Comparison of ENCODE assay signal across 8 cellular contexts in genomic region chr6:113858067-113858604, GRCh38. TPM values are rescaled to one million over a fixed set of nuclear protein-coding genes. Genes with fewer than 3 reads are reported as not detected.
A peak's percentile ranks its signal among the peaks of the same experiment; 100 is the strongest.
DNase-seq lines count a peak whose midpoint lies in the region; ATAC-seq, FAIRE-seq and TF ChIP-seq lines count a peak whose summit lies in the region.

No MANE protein-coding gene starts in this region.

- TF ChIP-seq POLR2A in H1 (IDR thresholded peaks at IDR 0.05; ENCODE audit: control extremely low read depth in 1 of 2, low read depth in 2 of 2, low read length in 2 of 2): no peak; a peak in 1 of 3 replicates

- peaks cover 3 to 5% of the 10 kb centered on the region in 2 experiments for H4K20me1 ChIP-seq in H1 (replicated peaks in 1 of 2; ENCODE audit: control insufficient read depth in 1 of 2, insufficient read depth in 2 of 2, low read length in 2 of 2)

- H3K9me3 ChIP-seq in Caco-2 (no peaks in the 10 kb centered on the region), H1 (ENCODE audit: insufficient read depth in 2 of 2, low read depth in 1 of 2, low read length in 1 of 2) (no peaks in the 10 kb centered on the region)

- peaks cover 22% of the 10 kb centered on the region for H3K23me2 ChIP-seq in H1 (ENCODE audit: low read depth, low read length)

- peak overlapping the region; percentile 22 for H3K4ac ChIP-seq in H1 (replicated peaks; ENCODE audit: insufficient read length, low read depth, low read length)

- CTCF ChIA-PET in Caco-2 (lab: Charles Lee): interaction anchor here (0.6 to 2.1 kb wide), 22 partner anchors 17 to 978 kb away, joined by 3 to 32 read pairs (median 4); no protein-coding TSS in a partner anchor
- CTCF ChIA-PET in H1 (lab: Charles Lee; ENCODE audit: partially characterized antibody): interaction anchor here (0.7 to 2.6 kb wide), 18 partner anchors 11 to 812 kb away, joined by 3 to 13 read pairs (median 4); no protein-coding TSS in a partner anchor

- TF ChIP-seq EP300 in H1 (IDR thresholded peaks at IDR 0.05; ENCODE audit: borderline replicate concordance in 1 of 2, low read depth in 2 of 2, low read length in 2 of 2): no peak

- H3K4me1 Mint-ChIP-seq in Caco-2 (ENCODE audit: low read depth, unreplicated experiment): peaks cover 4% of the 10 kb centered on the region
- H3K4me1 Mint-ChIP-seq in memory B cell: peaks cover 9% of the 10 kb centered on the region
- peaks cover 34% of the 10 kb centered on the region for H3K4me1 Mint-ChIP-seq in osteocyte (ENCODE audit: unreplicated experiment)

- no peaks in the 10 kb centered on the region for H3K79me1 ChIP-seq in H1 (ENCODE audit: low read depth, low read length)

- H3K27me3 ChIP-seq in Caco-2 (replicated peaks; ENCODE audit: control insufficient read depth, insufficient read depth, low read length) (no peaks in the 10 kb centered on the region), H1 (replicated peaks in 1 of 4; ENCODE audit: control insufficient read depth in 3 of 4, extremely low read depth in 1 of 4, insufficient read depth in 3 of 4, low read length in 3 of 4) (peaks cover 6 to 26% (median 15%) of the 10 kb centered on the region in 4 experiments; a peak in 6 of 7 replicates)

- no peak for TF ChIP-seq RAD21 in H1 (IDR thresholded peaks at IDR 0.05 in 1 of 2, conservative IDR thresholded peaks at IDR 0.05 in 1 of 2; ENCODE audit: low read depth in 2 of 2, low read length in 2 of 2)

- POLR2A ChIA-PET in Caco-2 (lab: Charles Lee) (interaction anchor here (0.5 to 1.8 kb wide), 8 partner anchors 12 to 506 kb away, joined by 3 to 14 read pairs (median 4); no protein-coding TSS in a partner anchor), H1 (lab: Charles Lee; ENCODE audit: partially characterized antibody) (interaction anchor here (0.6 to 2.7 kb wide), 17 partner anchors 11 to 723 kb away, joined by 3 to 21 read pairs (median 3); no protein-coding TSS in a partner anchor)

- TSS peak; percentile 95 for BruUV-seq in Caco-2 (replicated peaks; lab: Mats Ljungman, UMichigan)

- H3K4me3 Mint-ChIP-seq in Caco-2 (ENCODE audit: unreplicated experiment) (no peak overlapping the region), memory B cell (no peak overlapping the region), osteocyte (ENCODE audit: unreplicated experiment) (no peak overlapping the region)

- H3K4me3 ChIP-seq in Caco-2 (ENCODE audit: low read depth, low read length) (peak overlapping the region; percentile 59), H1 (ENCODE audit: extremely low read depth in 1 of 4, insufficient read depth in 2 of 4, low read depth in 3 of 4, low read length in 4 of 4) (peak overlapping the region; percentile 95 to 99 (median 98))

- peak overlapping the region; percentile 77; the same call in 1 of the 2 replicates for H4K8ac ChIP-seq in H1 (ENCODE audit: extremely low read depth, insufficient read depth, low read length)

- peaks cover 7% of the 10 kb centered on the region for H3K4me1 ChIP-seq in Caco-2
- H3K4me1 ChIP-seq in H1 (replicated peaks in 1 of 4; ENCODE audit: control insufficient read depth in 3 of 4, insufficient read depth in 4 of 4, low read length in 3 of 4): peaks cover 4 to 7% (median 6%) of the 10 kb centered on the region in 4 experiments; a peak in 4 of 7 replicates

- peak overlapping the region; percentile 87 for H2BK5ac ChIP-seq in H1 (ENCODE audit: low read depth, low read length)

- H2BK15ac ChIP-seq in H1 (ENCODE audit: low read length): no peak overlapping the region

- intact Hi-C loops in Caco-2 (cut with micrococcal nuclease; ENCODE audit: unreplicated experiment): loop anchor here (1.0 to 5.0 kb wide), 9 partner anchors 139 to 736 kb away; no protein-coding TSS in a partner anchor

- H2AFZ ChIP-seq in H1 (ENCODE audit: low read length): no peak overlapping the region

- H2BK12ac ChIP-seq in H1 (ENCODE audit: low read depth, low read length): peak overlapping the region; percentile 30; the same call in 1 of the 2 replicates

- H3K79me2 ChIP-seq in H1 (ENCODE audit: control insufficient read depth in 1 of 2, insufficient read depth in 2 of 2, low read length in 2 of 2): peaks cover 0 to 47% of the 10 kb centered on the region in 2 experiments; a peak in 2 of 4 replicates

- H3K18ac ChIP-seq in H1 (ENCODE audit: extremely low read depth, low read length): peak overlapping the region; percentile 65

- H3K36me3 ChIP-seq in Caco-2 (ENCODE audit: control insufficient read depth, insufficient read depth, low read length) (peaks cover 2% of the 10 kb centered on the region; the same call in 1 of the 2 replicates), H1 (ENCODE audit: control insufficient read depth in 2 of 4, insufficient read depth in 4 of 4, low read length in 3 of 4) (peaks cover 0 to 16% (median 7%) of the 10 kb centered on the region in 4 experiments; a peak in 3 of 8 replicates)

- peak overlapping the region; percentile 44 for H3K56ac ChIP-seq in H1 (replicated peaks; ENCODE audit: insufficient read length, low read depth, low read length)

- no peak overlapping the region for H2AK5ac ChIP-seq in H1 (ENCODE audit: low read depth, low read length)

- no peaks in the 10 kb centered on the region for H3K9me3 Mint-ChIP-seq in Caco-2 (ENCODE audit: unreplicated experiment)
- no peaks in the 10 kb centered on the region for H3K9me3 Mint-ChIP-seq in memory B cell
- H3K9me3 Mint-ChIP-seq in osteocyte (ENCODE audit: unreplicated experiment): no peaks in the 10 kb centered on the region

- peak overlapping the region; percentile 96 to 99 (median 98) for H3K9ac ChIP-seq in H1 (replicated peaks in 1 of 4; ENCODE audit: extremely low read depth in 1 of 4, low read depth in 3 of 4, low read length in 3 of 4)

- H3K27ac Mint-ChIP-seq in Caco-2 (ENCODE audit: unreplicated experiment) (no peak overlapping the region), memory B cell (no peak overlapping the region), osteocyte (ENCODE audit: unreplicated experiment) (no peak overlapping the region)

- H4K5ac ChIP-seq in H1 (ENCODE audit: insufficient read length, low read depth, low read length): peak overlapping the region; percentile 43

- H4K91ac ChIP-seq in H1 (replicated peaks; ENCODE audit: insufficient read length, low read length): peak overlapping the region; percentile 56

- no peaks in the 10 kb centered on the region for H3K27me3 Mint-ChIP-seq in Caco-2 (ENCODE audit: insufficient read depth, unreplicated experiment)
- H3K27me3 Mint-ChIP-seq in memory B cell: no peaks in the 10 kb centered on the region
- H3K27me3 Mint-ChIP-seq in osteocyte (ENCODE audit: unreplicated experiment): no peaks in the 10 kb centered on the region

- FAIRE-seq in RCC 7860 (lab: Jason Lieb, UNC) (no peak), H1 (lab: Jason Lieb, UNC) (no peak)

- H2BK20ac ChIP-seq in H1 (ENCODE audit: low read length): no peak overlapping the region

- peak overlapping the region; percentile 0 for H2BK120ac ChIP-seq in H1 (replicated peaks; ENCODE audit: low read depth, low read length)

- peak overlapping the region; percentile 90 for H3K27ac ChIP-seq in H1 (ENCODE audit: low read depth, low read length)

- no peak for TF ChIP-seq CTCF in Caco-2 (IDR thresholded peaks at IDR 0.05; ENCODE audit: insufficient read depth in 1 of 2, low read depth in 1 of 2, low read length in 1 of 2, severe bottlenecking in 1 of 2, unreplicated experiment in 1 of 2)
- no peak for TF ChIP-seq CTCF in H1 (IDR thresholded peaks at IDR 0.05; ENCODE audit: control extremely low read depth in 1 of 3, insufficient read depth in 1 of 3, low read depth in 1 of 3, low read length in 3 of 3)
- no peak for TF ChIP-seq CTCF in osteocyte (IDR thresholded peaks at IDR 0.05)

- 2% methylated on average over 21 of the region's 25 CpGs; no CpG with 5 or more reads in 1 of the 2 experiments for WGBS in H1 (ENCODE audit: extremely low coverage in 1 of 2, insufficient coverage in 1 of 2, insufficient read length in 1 of 2, insufficient replicate concordance in 2 of 2, low coverage in 1 of 2, low lambda C conversion rate in 2 of 2, missing lambda C conversion rate in 1 of 2), 2 experiments

- peak overlapping the region; percentile 62 to 100 for H3K4me2 ChIP-seq in H1 (ENCODE audit: insufficient read depth in 1 of 2, low read depth in 2 of 2, low read length in 2 of 2)

- H3K36me3 Mint-ChIP-seq in Caco-2 (ENCODE audit: insufficient read depth, unreplicated experiment) (peaks cover 36% of the 10 kb centered on the region), memory B cell (peaks cover 5% of the 10 kb centered on the region), osteocyte (ENCODE audit: unreplicated experiment) (peaks cover 36% of the 10 kb centered on the region)

- ATAC-seq in HG02943 (IDR thresholded peaks at IDR 0.05; ENCODE audit: low read depth, unreplicated experiment): peak; percentile 2
- ATAC-seq in memory B cell (ENCODE audit: low read depth): peak; percentile 7
- no peak for ATAC-seq in HG02798 (IDR thresholded peaks at IDR 0.05; ENCODE audit: poor library complexity, unreplicated experiment)

- H3K23ac ChIP-seq in H1 (ENCODE audit: insufficient read length): no peak overlapping the region

- no peak overlapping the region for H3K14ac ChIP-seq in H1 (ENCODE audit: insufficient read length)

- peak; percentile 40 to 46 for DNase-seq in Caco-2
- peak; percentile 25 for DNase-seq in RCC 7860 (ENCODE audit: low spot score)
- DNase-seq in H1 (ENCODE audit: low read depth in 1 of 2, low spot score in 2 of 2): peak in 1 of 2 experiments; percentile 60
- peak; percentile 69 to 70 for DNase-seq in memory B cell (ENCODE audit: low spot score in 2 of 2)
- DNase-seq in ureter (ENCODE audit: low spot score): peak; percentile 52
- no peak for DNase-seq in osteocyte (ENCODE audit: extremely low spot score, unreplicated experiment)

TF ChIP-seq in H1, 55 proteins besides CTCF, POLR2A, EP300 and RAD21 (continues in another document):
- TF ChIP-seq TAF7 (optimal IDR thresholded peaks at IDR 0.05; ENCODE audit: borderline replicate concordance, low read depth, low read length) (no peak), POU5F1 (IDR thresholded peaks at IDR 0.05; ENCODE audit: low read depth, low read length) (no peak), NRF1 (IDR thresholded peaks at IDR 0.05; ENCODE audit: low read depth, low read length) (no peak), KDM4A (IDR thresholded peaks at IDR 0.05; ENCODE audit: low read depth, low read length, severe bottlenecking) (no peak), HDAC2 (IDR thresholded peaks at IDR 0.05; ENCODE audit: borderline replicate concordance in 1 of 2, low read depth in 2 of 2, low read length in 2 of 2) (0 out of 4 replicates have a peak, but pooled peaks of 1 of the 2 experiments have one; percentile 28)

RNA-seq across cellular contexts. Expression of gene MARCKS, which starts 1.0 kb away (rescaled TPM):
- total RNA-seq in Caco-2 (2022) (147 and 153 TPM in 2 replicates), ureter (150 TPM), osteocyte (868 and 890 TPM in 2 replicates)
- total RNA-seq in H1 (2021; fragmentation: NEBNext Ultra II Directional; extraction: Animal tissue kit (Norgen Biotek cat#: 25700)): 111 and 117 TPM in 2 replicates
- 18.8 and 26.6 TPM in 2 replicates for polyA plus RNA-seq in H1 (2011; rRNA removed)
- 39.7 TPM for polyA plus RNA-seq in H1 (2011; cell fraction: cytosol; rRNA removed)
- polyA plus RNA-seq in H1 (2011; cell fraction: nucleus; rRNA removed): 12.1 TPM
- polyA plus RNA-seq in H1 (2012, experiment 1 of 2): 22.2 to 46.3 TPM (median 24.0 TPM) in 4 replicates
- polyA plus RNA-seq in H1 (2012, experiment 2 of 2): 29.0 TPM
- 70.1 TPM for polyA plus RNA-seq in H1 (2013, experiment 1 of 2)
- polyA plus RNA-seq in H1 (2013, experiment 2 of 2): 60.3 TPM
- 11.7 and 13.4 TPM in 2 replicates for polyA minus RNA-seq in H1 (2011; rRNA and poly(A)+ RNA removed)
- polyA minus RNA-seq in H1 (2011; cell fraction: cytosol; rRNA and poly(A)+ RNA removed): 38.6 TPM
- 28.2 TPM for polyA minus RNA-seq in H1 (2011; cell fraction: nucleus; rRNA and poly(A)+ RNA removed)
